8 cellular contexts compared by ENCODE assay signal in genomic region chr2:88658890-88659881, GRCh38. TPM values are rescaled to one million over a fixed set of nuclear protein-coding genes. Genes with fewer than 3 reads are reported as not detected.
DNase-seq lines count a peak whose midpoint lies in the region; ATAC-seq and TF ChIP-seq lines count a peak whose summit lies in the region.

No MANE protein-coding gene starts in this region.

- intact Hi-C loops in body of pancreas (cut with DNase I) (no loop called here), uterus (cut with DNase I; ENCODE audit: low total_unique reads) (no loop called here)

- TF ChIP-seq CTCF in body of pancreas (IDR thresholded peaks at IDR 0.05): no peak
- no peak for TF ChIP-seq CTCF in uterus (IDR thresholded peaks at IDR 0.05)
- TF ChIP-seq CTCF in GM13976 (IDR thresholded peaks at IDR 0.05; ENCODE audit: borderline replicate concordance, control extremely low read depth, extremely low read depth, insufficient read depth, missing control alignments): no peak

- H3K27me3 ChIP-seq in body of pancreas: no peaks in the 10 kb centered on the region
- H3K27me3 ChIP-seq in uterus: no peaks in the 10 kb centered on the region

- H3K4me1 ChIP-seq in body of pancreas: peaks cover 18% of the 10 kb centered on the region
- no peaks in the 10 kb centered on the region for H3K4me1 ChIP-seq in uterus

- H3K4me3 ChIP-seq in body of pancreas: no peak overlapping the region
- no peak overlapping the region for H3K4me3 ChIP-seq in uterus

- ATAC-seq in body of pancreas (peak; percentile 67), GM19463 (IDR thresholded peaks at IDR 0.05; ENCODE audit: unreplicated experiment) (no peak)

- H3K27ac ChIP-seq in body of pancreas (peak overlapping the region; percentile 49 to 57 (median 56)), uterus (peak overlapping the region; percentile 46 to 47)

- TF ChIP-seq POLR2A in body of pancreas (IDR thresholded peaks at IDR 0.05) (peak in 1 of 3 donors; percentile 20), uterus (IDR thresholded peaks at IDR 0.05) (no peak)

- DNase-seq in DMS79 treated with DMSO at 0.1 percent for 48 hours (lab: John Stamatoyannopoulos, UW): peak; percentile 23
- DNase-seq in DMS79 (lab: John Stamatoyannopoulos, UW): no peak
- DNase-seq in body of pancreas: peak in 3 of 4 donors; percentile 27 to 49 (median 34)
- peak; percentile 21 for DNase-seq in kidney tubule cell (ENCODE audit: low spot score)
- DNase-seq in uterus: peak in 1 of 2 donors; percentile 27
- no peak for DNase-seq in GM13976 (ENCODE audit: low spot score)
- DNase-seq in HK-2 (ENCODE audit: unreplicated experiment): no peak

- in situ Hi-C loops in GM13976 (cut with MboI; ENCODE audit: low sequenced_read_pairs, unreplicated experiment): loop anchor here (25.0 kb wide), 3 partner anchors 322 to 597 kb away; partner anchors contain the start of genes KRCC1 and SMYD1

- H3K36me3 ChIP-seq in body of pancreas (replicated peaks in 1 of 2; ENCODE audit: insufficient read depth in 1 of 2, low read depth in 2 of 2): no peaks in the 10 kb centered on the region
- H3K36me3 ChIP-seq in uterus: no peaks in the 10 kb centered on the region

- WGBS in body of pancreas, 2 donors: 49 to 70% methylated on average over 8 of the region's 8 CpGs

- H3K9me3 ChIP-seq in body of pancreas (no peaks in the 10 kb centered on the region), uterus (no peaks in the 10 kb centered on the region)

RNA-seq across cellular contexts. Expression of gene EIF2AK3, which starts 31.9 kb away (rescaled TPM):
- total RNA-seq in body of pancreas (10 to 100 TPM; 42.5 to 43.6 TPM), uterus (10 to 100 TPM in 3 of 4 donors, 1 to 10 TPM in 1; 6.4 to 52.7 (median 19.9) TPM)

RNA-seq across cellular contexts. Expression of gene RPIA, which starts 32.3 kb away (rescaled TPM):
- total RNA-seq in body of pancreas (10 to 100 TPM; 10.9 to 18.5 TPM), uterus (10 to 100 TPM in 2 of 4 donors, 1 to 10 TPM in 1, under 1 TPM in 1; 0.29 to 19.4 (median 8.8) TPM)

Comparison
In these comparisons a context has a peak if more than half of its experiments do, and no peak if none do; other contexts are left out.
1. DNase-seq: peak in DMS79 treated with DMSO at 0.1 percent for 48 hours (single experiment), body of pancreas (3 of 4) and kidney tubule cell (single experiment); none in DMS79 (single experiment), GM13976 (single experiment) and HK-2 (single experiment).